15 cellular contexts compared by ENCODE assay signal in genomic region chr21:40404319-40404906, GRCh38.
DNase-seq lines count a peak whose midpoint lies in the region; ATAC-seq and TF ChIP-seq lines count a peak whose summit lies in the region.
"Had no signal": no experiment of that assay in that cellular context is flagged by ENCODE, and none has a peak within 500 bp of the region (broad histone marks: within the 10 kb centered on the region; RNA-seq: fewer than 3 reads in every experiment).

No MANE protein-coding gene starts in this region.

- no peak for TF ChIP-seq POLR2A in gastroesophageal sphincter (IDR thresholded peaks at IDR 0.05)
- TF ChIP-seq POLR2A in upper lobe of left lung (IDR thresholded peaks at IDR 0.05): no peak

- no peak for TF ChIP-seq EP300 in gastroesophageal sphincter (IDR thresholded peaks at IDR 0.05)
- TF ChIP-seq EP300 in upper lobe of left lung (IDR thresholded peaks at IDR 0.05): no peak

- H3K9me3 ChIP-seq in right atrium auricular region (peaks cover 0 to 7% of the 10 kb centered on the region in 2 donors), gastroesophageal sphincter (peaks cover 0 to 6% (median 0%) of the 10 kb centered on the region in 3 donors), upper lobe of left lung (no peaks in the 10 kb centered on the region)
- H3K9me3 ChIP-seq: adrenal gland had no signal

- 8 to 14% methylated on average over 4 of the region's 4 CpGs for WGBS in gastroesophageal sphincter (ENCODE audit: low coverage in 1 of 2), 2 donors
- WGBS in upper lobe of left lung, 2 donors: 24 to 43% methylated on average over 4 of the region's 4 CpGs

- TF ChIP-seq CTCF in right atrium auricular region (IDR thresholded peaks at IDR 0.05) (no peak), gastroesophageal sphincter (IDR thresholded peaks at IDR 0.05) (no peak), upper lobe of left lung (IDR thresholded peaks at IDR 0.05) (no peak)

- peak; percentile 47 for DNase-seq in left cardiac atrium
- no peak for DNase-seq in right atrium auricular region (ENCODE audit: low spot score)
- peak; percentile 82 for DNase-seq in NCI-H748 treated with DMSO at 0.1 percent for 48 hours (lab: John Stamatoyannopoulos, UW)
- no peak for DNase-seq in upper lobe of left lung
- DNase-seq in MV-4-11 (lab: John Stamatoyannopoulos, UW): no peak
- no peak for DNase-seq in NCI-H82 treated with DMSO at 0.1 percent for 48 hours (lab: John Stamatoyannopoulos, UW; ENCODE audit: unreplicated experiment)
- DNase-seq: activated CD4-positive, alpha-beta T cell treated with anti-CD3 and anti-CD28 coated beads for 48 hours; activated T-cell treated with anti-CD3 and anti-CD28 coated beads, Interleukin-2, amount 50 U/mL, for 1 hour; dermis blood vessel endothelial cell; NCI-H226; RPMI8226 had no signal

- H3K36me3 ChIP-seq in right atrium auricular region (no peaks in the 10 kb centered on the region), gastroesophageal sphincter (no peaks in the 10 kb centered on the region), upper lobe of left lung (no peaks in the 10 kb centered on the region)
- H3K36me3 ChIP-seq: adrenal gland had no signal

- H3K27ac ChIP-seq in right atrium auricular region (no peak overlapping the region), gastroesophageal sphincter (peak overlapping the region in 3 of 4 donors; percentile 23 to 57 (median 46)), upper lobe of left lung (peak overlapping the region in 1 of 4 donors; percentile 54)
- H3K27ac ChIP-seq: adrenal gland had no signal

- ATAC-seq in left cardiac atrium (peak in 1 of 2 donors; percentile 29), gastroesophageal sphincter (peak; percentile 65), upper lobe of left lung (ENCODE audit: low FRiP score in 2 of 2) (peak; percentile 81 to 88), GM18909 (IDR thresholded peaks at IDR 0.05; ENCODE audit: poor library complexity, unreplicated experiment) (no peak)
- ATAC-seq: K562 had no signal

- no peaks in the 10 kb centered on the region for H3K27me3 ChIP-seq in right atrium auricular region
- H3K27me3 ChIP-seq in gastroesophageal sphincter: no peaks in the 10 kb centered on the region
- H3K27me3 ChIP-seq in upper lobe of left lung: no peaks in the 10 kb centered on the region
- H3K27me3 ChIP-seq: adrenal gland had no signal

- intact Hi-C loops in left cardiac atrium (cut with DNase I): no loop called here

- H3K4me3 ChIP-seq in right atrium auricular region (no peak overlapping the region), gastroesophageal sphincter (no peak overlapping the region), upper lobe of left lung (no peak overlapping the region)
- H3K4me3 ChIP-seq: adrenal gland, K562 had no signal

- no peaks in the 10 kb centered on the region for H3K4me1 ChIP-seq in right atrium auricular region
- peaks cover 0 to 12% (median 4%) of the 10 kb centered on the region in 3 donors for H3K4me1 ChIP-seq in gastroesophageal sphincter
- H3K4me1 ChIP-seq in upper lobe of left lung: peaks cover 5 to 14% (median 10%) of the 10 kb centered on the region in 4 donors
- H3K4me1 ChIP-seq: adrenal gland had no signal

Comparison
In these comparisons a context has a peak if more than half of its experiments do, and no peak if none do; other contexts are left out.
1. DNase-seq: peak in left cardiac atrium (single experiment) and NCI-H748 treated with DMSO at 0.1 percent for 48 hours (single experiment); none in right atrium auricular region (single experiment), upper lobe of left lung (0 of 2), MV-4-11 (single experiment) and NCI-H82 treated with DMSO at 0.1 percent for 48 hours (single experiment).
2. H3K27ac ChIP-seq: peak in gastroesophageal sphincter (3 of 4); none in right atrium auricular region (0 of 2).